ENCODE assay signal across 13 cellular contexts in genomic region chr1:89701746-89702241, GRCh38.
DNase-seq lines count a peak whose midpoint lies in the region; ATAC-seq and TF ChIP-seq lines count a peak whose summit lies in the region.
"Had no signal": no experiment of that assay in that cellular context is flagged by ENCODE, and none has a peak within 500 bp of the region (broad histone marks: within the 10 kb centered on the region; RNA-seq: fewer than 3 reads in every experiment).

No MANE protein-coding gene starts in this region.

- peak overlapping the region; percentile 84 for H3K27ac Mint-ChIP-seq in activated naive CD8-positive, alpha-beta T cell treated with anti-CD3 and anti-CD28 coated beads, Interleukin-2, amount 50 U/mL, for 24 hours

- H3K36me3 ChIP-seq in effector memory CD4-positive, alpha-beta T cell (ENCODE audit: control insufficient read depth, insufficient read depth, low read length) = peaks cover 12% of the 10 kb centered on the region
- H3K36me3 ChIP-seq: lower lobe of right lung, pancreas had no signal

- no peak for TF ChIP-seq CTCF in VCaP (conservative IDR thresholded peaks at IDR 0.05)

- no peaks in the 10 kb centered on the region for H3K9me3 ChIP-seq in effector memory CD4-positive, alpha-beta T cell (ENCODE audit: control insufficient read depth, low read length)
- H3K9me3 ChIP-seq: lower lobe of right lung, pancreas had no signal

- peaks cover 72% of the 10 kb centered on the region for H3K36me3 Mint-ChIP-seq in activated naive CD8-positive, alpha-beta T cell treated with anti-CD3 and anti-CD28 coated beads, Interleukin-2, amount 50 U/mL, for 24 hours (ENCODE audit: low read depth)

- H3K27ac ChIP-seq in VCaP = peak overlapping the region; percentile 21; the same call in 1 of the 2 replicates
- no peak overlapping the region for H3K27ac ChIP-seq in effector memory CD4-positive, alpha-beta T cell (ENCODE audit: insufficient read depth, low read length, poor library complexity, severe bottlenecking)
- H3K27ac ChIP-seq: lower lobe of right lung, pancreas, SK-N-MC had no signal

- ATAC-seq in activated naive CD8-positive, alpha-beta T cell treated with anti-CD3 and anti-CD28 coated beads, Interleukin-2, amount 50 U/mL, for 24 hours = peak; percentile 99
- ATAC-seq: lower lobe of right lung, pancreas had no signal

- H3K9me3 Mint-ChIP-seq in activated naive CD8-positive, alpha-beta T cell treated with anti-CD3 and anti-CD28 coated beads, Interleukin-2, amount 50 U/mL, for 24 hours = peaks cover 11% of the 10 kb centered on the region
- H3K9me3 Mint-ChIP-seq: dendritic cell treated with granulocyte-macrophage colony-stimulating factor and Interleukin-4, amounts not matched to agents 40 ng/mL and 50 ng/mL, for 4 days had no signal

- peak overlapping the region; percentile 36 for H3K4me3 Mint-ChIP-seq in activated naive CD8-positive, alpha-beta T cell treated with anti-CD3 and anti-CD28 coated beads, Interleukin-2, amount 50 U/mL, for 24 hours
- H3K4me3 Mint-ChIP-seq: dendritic cell treated with granulocyte-macrophage colony-stimulating factor and Interleukin-4, amounts not matched to agents 40 ng/mL and 50 ng/mL, for 4 days had no signal

- peak; percentile 72 for DNase-seq in activated CD8-positive, alpha-beta memory T cell treated with anti-CD3 and anti-CD28 coated beads for 24 hours
- DNase-seq in activated CD8-positive, alpha-beta memory T cell treated with anti-CD3 and anti-CD28 coated beads, Interleukin-2, amount 50 U/mL, for 48 hours = no peak
- peak; percentile 71 for DNase-seq in activated naive CD8-positive, alpha-beta T cell treated with anti-CD3 and anti-CD28 coated beads, Interleukin-2, amount 50 U/mL, for 24 hours
- DNase-seq in stimulated activated CD8-positive, alpha-beta memory T cell treated with anti-CD3 and anti-CD28 coated beads, Interleukin-4, amount 100 ng/mL, for 24 hours (ENCODE audit: low read depth) = peak; percentile 45
- DNase-seq in effector CD8-positive, alpha-beta T cell (lab: John Stamatoyannopoulos, UW) = no peak
- no peak for DNase-seq in SIG-M5 treated with dmso at 0.1 percent for 504 hours (lab: John Stamatoyannopoulos, UW; ENCODE audit: unreplicated experiment)
- DNase-seq in effector memory CD4-positive, alpha-beta T cell = no peak
- DNase-seq: lower lobe of right lung, NCI-H510A, pancreas had no signal

- no peaks in the 10 kb centered on the region for H3K27me3 Mint-ChIP-seq in activated naive CD8-positive, alpha-beta T cell treated with anti-CD3 and anti-CD28 coated beads, Interleukin-2, amount 50 U/mL, for 24 hours
- H3K27me3 Mint-ChIP-seq: dendritic cell treated with granulocyte-macrophage colony-stimulating factor and Interleukin-4, amounts not matched to agents 40 ng/mL and 50 ng/mL, for 4 days had no signal

- no peaks in the 10 kb centered on the region for H3K27me3 ChIP-seq in effector memory CD4-positive, alpha-beta T cell (replicated peaks; ENCODE audit: control insufficient read depth, insufficient read depth, low read length, poor library complexity, severe bottlenecking)
- H3K27me3 ChIP-seq: pancreas had no signal

- peaks cover 33% of the 10 kb centered on the region for H3K4me1 ChIP-seq in effector memory CD4-positive, alpha-beta T cell (ENCODE audit: control insufficient read depth, insufficient read depth, low read length, poor library complexity, severe bottlenecking)
- H3K4me1 ChIP-seq: pancreas had no signal

- peaks cover 86% of the 10 kb centered on the region for H3K4me1 Mint-ChIP-seq in activated naive CD8-positive, alpha-beta T cell treated with anti-CD3 and anti-CD28 coated beads, Interleukin-2, amount 50 U/mL, for 24 hours

- H3K4me3 ChIP-seq in effector memory CD4-positive, alpha-beta T cell (ENCODE audit: insufficient read depth, low read depth, low read length, poor library complexity, severe bottlenecking) = no peak overlapping the region
- H3K4me3 ChIP-seq: lower lobe of right lung, pancreas, SK-N-MC had no signal

Comparison
In these comparisons a context has a peak if more than half of its experiments do, and no peak if none do; other contexts are left out.
1. DNase-seq: peak in activated CD8-positive, alpha-beta memory T cell treated with anti-CD3 and anti-CD28 coated beads for 24 hours (single experiment), activated naive CD8-positive, alpha-beta T cell treated with anti-CD3 and anti-CD28 coated beads, Interleukin-2, amount 50 U/mL, for 24 hours (single experiment) and stimulated activated CD8-positive, alpha-beta memory T cell treated with anti-CD3 and anti-CD28 coated beads, Interleukin-4, amount 100 ng/mL, for 24 hours (single experiment); none in activated CD8-positive, alpha-beta memory T cell treated with anti-CD3 and anti-CD28 coated beads, Interleukin-2, amount 50 U/mL, for 48 hours (single experiment), effector CD8-positive, alpha-beta T cell (single experiment), SIG-M5 treated with dmso at 0.1 percent for 504 hours (single experiment) and effector memory CD4-positive, alpha-beta T cell (0 of 3).